13 cellular contexts compared by ENCODE assay signal in genomic region chr1:45785583-45785982, GRCh38. TPM values are rescaled to one million over a fixed set of nuclear protein-coding genes. Genes with fewer than 3 reads are reported as not detected.
DNase-seq lines count a peak whose midpoint lies in the region; ATAC-seq, FAIRE-seq and TF ChIP-seq lines count a peak whose summit lies in the region.
"Had no signal": no experiment of that assay in that cellular context is flagged by ENCODE, and none has a peak within 500 bp of the region (broad histone marks: within the 10 kb centered on the region; RNA-seq: fewer than 3 reads in every experiment).

No MANE protein-coding gene starts in this region.

- TF ChIP-seq CTCF in K562 (IDR thresholded peaks at IDR 0.05 in 2 of 3, conservative IDR thresholded peaks at IDR 0.05 in 1 of 3; ENCODE audit: insufficient read depth in 2 of 3, low read depth in 1 of 3, low read length in 3 of 3) (no peak), D721Med (IDR thresholded peaks at IDR 0.05; ENCODE audit: insufficient read depth, missing control alignments) (no peak)

- ATAC-seq in HG03354 (IDR thresholded peaks at IDR 0.05; ENCODE audit: poor library complexity, severe bottlenecking, unreplicated experiment), result peak; percentile 66
- ATAC-seq in T-helper 17 cell, result peak; percentile 99
- ATAC-seq in K562, result no peak
- ATAC-seq in HG02588 (IDR thresholded peaks at IDR 0.05; ENCODE audit: unreplicated experiment), result no peak

- no peak overlapping the region for H3K4me3 ChIP-seq in K562
- H3K4me3 ChIP-seq: adrenal gland, SK-N-MC had no signal

- no peaks in the 10 kb centered on the region for H3K36me3 Mint-ChIP-seq in T-helper 17 cell (ENCODE audit: low read depth)
- H3K36me3 Mint-ChIP-seq: stimulated activated naive B cell treated with anti-CD40 and anti-IgM and Interleukin-4, amounts not matched to agents 10 μg/mL and 1 μg/mL and 100 μg/mL, for 72 hours had no signal

- H3K9me1 ChIP-seq in K562 (ENCODE audit: control insufficient read depth, insufficient read depth, low read length), result no peaks in the 10 kb centered on the region

- TF ChIP-seq POLR2A in GM12891 (IDR thresholded peaks at IDR 0.05; ENCODE audit: low read depth, low read length), result no peak
- no peak for TF ChIP-seq POLR2A in K562 (conservative IDR thresholded peaks at IDR 0.05)

- BruUV-seq in K562 (replicated peaks; lab: Mats Ljungman, UMichigan), result no TSS peak

- no peaks in the 10 kb centered on the region for H3K9me3 ChIP-seq in T-helper 17 cell (ENCODE audit: control insufficient read depth, low read length, poor library complexity, severe bottlenecking)
- H3K9me3 ChIP-seq in K562 (replicated peaks; ENCODE audit: control insufficient read depth, insufficient read depth, low read depth, low read length), result no peaks in the 10 kb centered on the region
- H3K9me3 ChIP-seq: adrenal gland had no signal

- CTCF ChIA-PET in K562 (lab: Yijun Ruan, JAX; ENCODE audit: low intra/inter-chr PET ratio), result no interaction called here

- peaks cover 23% of the 10 kb centered on the region for H3K4me1 Mint-ChIP-seq in T-helper 17 cell

- H3K27ac Mint-ChIP-seq in T-helper 17 cell, result no peak overlapping the region
- H3K27ac Mint-ChIP-seq: endodermal cell; stimulated activated naive B cell treated with anti-CD40 and anti-IgM and Interleukin-4, amounts not matched to agents 10 μg/mL and 1 μg/mL and 100 μg/mL, for 72 hours had no signal

- no peak overlapping the region for H3K27ac ChIP-seq in K562 (ENCODE audit: extremely low read depth, low read depth, low read length)
- H3K27ac ChIP-seq: adrenal gland, SK-N-MC had no signal

- no peak for TF ChIP-seq EP300 in K562 (IDR thresholded peaks at IDR 0.05; ENCODE audit: low read length)

- no peaks in the 10 kb centered on the region for H3K36me3 ChIP-seq in K562 (ENCODE audit: control insufficient read depth, insufficient read depth, low read length)
- H3K36me3 ChIP-seq: adrenal gland had no signal

- DNase-seq in GM12891 (ENCODE audit: insufficient read length, low spot score) (no peak), T-helper 17 cell (no peak), K562 (ENCODE audit: extremely low read depth in 1 of 4, low spot score in 3 of 4) (no peak), mesenteric fat pad (ENCODE audit: low spot score) (no peak), D721Med (ENCODE audit: insufficient read length, low spot score) (no peak), RKO (ENCODE audit: low spot score) (no peak)
- DNase-seq: adrenal gland; endodermal cell; NCI-H2171 treated with DMSO at 0.1 percent for 48 hours; stimulated activated naive B cell treated with anti-CD40 and anti-IgM and Interleukin-4, amounts not matched to agents 10 μg/mL and 1 μg/mL and 100 μg/mL, for 72 hours had no signal

- no peak for TF ChIP-seq RAD21 in K562 (CRISPR knock-in tag; conservative IDR thresholded peaks at IDR 0.05 in 1 of 2, IDR thresholded peaks at IDR 0.05 in 1 of 2)

- H3K27me3 Mint-ChIP-seq in T-helper 17 cell, result peaks cover 21% of the 10 kb centered on the region

- in situ Hi-C loops in K562 (cut with MboI), result no loop called here

- FAIRE-seq in GM12891 (lab: Jason Lieb, UNC) (peak; percentile 72), K562 (lab: Jason Lieb, UNC) (no peak), D721Med (lab: Jason Lieb, UNC) (no peak)

- POLR2A ChIA-PET in K562 (lab: Yijun Ruan, JAX), result interaction anchor here (0.6 to 0.8 kb wide), 2 partner anchors 8 to 100 kb away, joined by 3 read pairs; no protein-coding TSS in a partner anchor

- peak overlapping the region; percentile 36; the same call in 1 of the 2 replicates for H2AFZ ChIP-seq in K562 (ENCODE audit: low read depth, low read length)

- peaks cover 11 to 12% of the 10 kb centered on the region in 2 experiments; a peak in 4 of 5 replicates for H3K27me3 ChIP-seq in K562 (ENCODE audit: control insufficient read depth in 2 of 2, insufficient read depth in 2 of 2, low read length in 2 of 2)
- H3K27me3 ChIP-seq: adrenal gland had no signal

- H3K9ac ChIP-seq in K562 (ENCODE audit: insufficient read depth in 1 of 2, low read depth in 2 of 2, low read length in 2 of 2), result no peak overlapping the region

- H3K4me3 Mint-ChIP-seq in T-helper 17 cell, result peak overlapping the region; percentile 92
- H3K4me3 Mint-ChIP-seq: endodermal cell; stimulated activated naive B cell treated with anti-CD40 and anti-IgM and Interleukin-4, amounts not matched to agents 10 μg/mL and 1 μg/mL and 100 μg/mL, for 72 hours had no signal

- no peaks in the 10 kb centered on the region for H4K20me1 ChIP-seq in K562 (replicated peaks; ENCODE audit: control insufficient read depth, insufficient read depth, low read length)

- H3K4me1 ChIP-seq in K562 (replicated peaks in 1 of 2; ENCODE audit: control insufficient read depth in 2 of 2, insufficient read depth in 2 of 2, low read length in 2 of 2), result no peaks in the 10 kb centered on the region; a peak in 1 of 5 replicates
- H3K4me1 ChIP-seq: adrenal gland had no signal

- no peaks in the 10 kb centered on the region for H3K79me2 ChIP-seq in K562 (ENCODE audit: control insufficient read depth, insufficient read depth, low read length)

- WGBS in K562 (ENCODE audit: insufficient coverage, low coverage, missing lambda C conversion rate), result 11% methylated on average over 4 of the region's 4 CpGs

- H3K4me2 ChIP-seq in K562 (ENCODE audit: insufficient read depth, low read length), result no peak overlapping the region

- intact Hi-C loops in K562 (cut with micrococcal nuclease), result no loop called here

TF ChIP-seq in GM12891, 5 proteins besides CTCF, POLR2A, EP300 and RAD21:
- TF ChIP-seq POLR2AphosphoS5 (IDR thresholded peaks at IDR 0.05; ENCODE audit: low read depth, low read length) (no peak), TAF1 (IDR thresholded peaks at IDR 0.05; ENCODE audit: low read depth, low read length) (no peak), POU2F2 (IDR thresholded peaks at IDR 0.05; ENCODE audit: low read depth, low read length) (no peak), PAX5 (IDR thresholded peaks at IDR 0.05; ENCODE audit: insufficient read depth, low read length, severe bottlenecking) (no peak), SPI1 (IDR thresholded peaks at IDR 0.05; ENCODE audit: low read depth, low read length) (no peak)

TF ChIP-seq in K562, 482 proteins besides CTCF, POLR2A, EP300 and RAD21 (continues in another document):
- TF ChIP-seq GABPA (tag; conservative IDR thresholded peaks at IDR 0.05; ENCODE audit: low read depth) (peak; percentile 48), E2F1 (CRISPR knock-in tag; IDR thresholded peaks at IDR 0.05) (no peak)

RNA-seq across cellular contexts. Expression of gene MAST2, which starts 17.8 kb away (rescaled TPM):
- polyA plus RNA-seq in GM12891 (2012; ENCODE audit: low read depth, missing spikeins), result 12.9 TPM
- total RNA-seq in T-helper 17 cell (10 to 100 TPM; 10.0 to 13.7 TPM), K562 (2014; rRNA removed) (17.2 and 22.6 TPM in 2 replicates), K562 (2014; rRNA removed; fragmentation: Illumina TruSeq; extraction: Trizol) (12.5 and 13.1 TPM in 2 replicates), K562 (2015; rRNA removed; fragmentation: Illumina TruSeq; extraction: Trizol) (18.4 and 19.2 TPM in 2 replicates), K562 (2021) (32.0 and 32.7 TPM in 2 replicates), mesenteric fat pad (24.8 TPM)
- total RNA-seq in K562 (2011; cell fraction: chromatin; rRNA removed; ENCODE audit: low replicate concordance), result 162 and 219 TPM in 2 replicates
- 110 and 115 TPM in 2 replicates for total RNA-seq in K562 (2011; cell fraction: nucleolus; rRNA removed)
- total RNA-seq in K562 (2011; cell fraction: nucleoplasm; rRNA removed), result 90.7 and 93.5 TPM in 2 replicates
- polyA plus RNA-seq in K562 (2011; rRNA removed) (17.8 and 22.9 TPM in 2 replicates), K562 (2014; fragmentation: Illumina TruSeq; extraction: Trizol) (26.2 and 27.9 TPM in 2 replicates), K562 (2014; fragmentation: Nextera tagmentation; extraction: Ambion mirVana) (1 to 10 TPM in 1 of 2 experiments, under 1 TPM in 1; 0.73 to 1.1 TPM), K562 (2014; rRNA removed) (27.5 and 29.6 TPM in 2 replicates)
- 15.5 and 20.8 TPM in 2 replicates for polyA plus RNA-seq in K562 (2011; cell fraction: cytosol; rRNA removed)
- polyA plus RNA-seq in K562 (2011; cell fraction: nucleus; rRNA removed), result 90.4 and 97.4 TPM in 2 replicates
- 25.5 and 27.5 TPM in 2 replicates for polyA plus RNA-seq in K562 (2012)
- 32.3 and 35.5 TPM in 2 replicates for polyA minus RNA-seq in K562 (2011; rRNA and poly(A)+ RNA removed)
- 25.9 and 33.2 TPM in 2 replicates for polyA minus RNA-seq in K562 (2011; cell fraction: cytosol; rRNA and poly(A)+ RNA removed)
- polyA minus RNA-seq in K562 (2011; cell fraction: nucleus; rRNA and poly(A)+ RNA removed), result 45.5 and 68.9 TPM in 2 replicates

RNA-seq across cellular contexts. Expression of gene IPP, which starts 35.1 kb away (rescaled TPM):
- polyA plus RNA-seq in GM12891 (2012; ENCODE audit: low read depth, missing spikeins), result 10.2 TPM
- 1 to 10 TPM; 6.7 to 7.6 TPM for total RNA-seq in T-helper 17 cell
- total RNA-seq in K562 (2011; cell fraction: chromatin; rRNA removed; ENCODE audit: low replicate concordance), result 11.4 and 25.7 TPM in 2 replicates
- 5.3 and 7.0 TPM in 2 replicates for total RNA-seq in K562 (2011; cell fraction: nucleolus; rRNA removed)
- 13.2 and 17.9 TPM in 2 replicates for total RNA-seq in K562 (2011; cell fraction: nucleoplasm; rRNA removed)
- total RNA-seq in K562 (2014; rRNA removed), result 5.7 and 7.5 TPM in 2 replicates
- 9.7 and 13.6 TPM in 2 replicates for total RNA-seq in K562 (2014; rRNA removed; fragmentation: Illumina TruSeq; extraction: Trizol)
- 6.9 and 8.3 TPM in 2 replicates for total RNA-seq in K562 (2015; rRNA removed; fragmentation: Illumina TruSeq; extraction: Trizol)
- 11.8 and 15.1 TPM in 2 replicates for total RNA-seq in K562 (2021)
- polyA plus RNA-seq in K562 (2011; rRNA removed), result 8.6 and 14.7 TPM in 2 replicates
- 1.9 and 4.5 TPM in 2 replicates for polyA plus RNA-seq in K562 (2011; cell fraction: cytosol; rRNA removed)
- 3.1 TPM in 2 replicates for polyA plus RNA-seq in K562 (2011; cell fraction: nucleus; rRNA removed)
- 8.1 and 11.6 TPM in 2 replicates for polyA plus RNA-seq in K562 (2012)
- polyA plus RNA-seq in K562 (2014; fragmentation: Illumina TruSeq; extraction: Trizol), result 7.2 and 7.5 TPM in 2 replicates
- polyA plus RNA-seq in K562 (2014; fragmentation: Nextera tagmentation; extraction: Ambion mirVana), result 10 to 100 TPM; 13.5 to 15.1 TPM
- 5.6 and 6.9 TPM in 2 replicates for polyA plus RNA-seq in K562 (2014; rRNA removed)
- polyA minus RNA-seq in K562 (2011; rRNA and poly(A)+ RNA removed), result 16.4 and 21.4 TPM in 2 replicates
- polyA minus RNA-seq in K562 (2011; cell fraction: cytosol; rRNA and poly(A)+ RNA removed), result 2.8 and 6.7 TPM in 2 replicates
- polyA minus RNA-seq in K562 (2011; cell fraction: nucleus; rRNA and poly(A)+ RNA removed), result 2.4 and 3.7 TPM in 2 replicates
- total RNA-seq in mesenteric fat pad, result 11.9 TPM

Comparison
In these comparisons a context has a peak if more than half of its experiments do, and no peak if none do; other contexts are left out.
1. ATAC-seq: peak in HG03354 (single experiment) and T-helper 17 cell (single experiment); none in K562 (single experiment) and HG02588 (single experiment).